In genomic region chr5:134275822-134276221, GRCh38 we compare ENCODE assay signal across 9 cellular contexts. TPM values are rescaled to one million over a fixed set of nuclear protein-coding genes. Genes with fewer than 3 reads are reported as not detected.
DNase-seq lines count a peak whose midpoint lies in the region; ATAC-seq and TF ChIP-seq lines count a peak whose summit lies in the region.
"Had no signal": no experiment of that assay in that cellular context is flagged by ENCODE, and none has a peak within 500 bp of the region (broad histone marks: within the 10 kb centered on the region; RNA-seq: fewer than 3 reads in every experiment).

No MANE protein-coding gene starts in this region.

- in situ Hi-C loops in GM13976 (cut with MboI; ENCODE audit: low sequenced_read_pairs, unreplicated experiment): loop anchor here (25.0 kb wide), 1 partner anchor 239 kb away; no protein-coding TSS in a partner anchor

- DNase-seq in GM13976 (ENCODE audit: low spot score) (peak; percentile 23), GM20000 (ENCODE audit: low spot score) (peak; percentile 22), RPMI7951 (ENCODE audit: low read depth) (peak; percentile 25), upper lobe of right lung (no peak), psoas muscle (no peak), germinal center (ENCODE audit: low spot score) (no peak)
- DNase-seq in activated CD4-positive, alpha-beta T cell treated with anti-CD3 and anti-CD28 coated beads for 48 hours: no peak
- DNase-seq: NCI-H1092 treated with DMSO at 0.1 percent for 48 hours had no signal

- intact Hi-C loops in upper lobe of right lung (cut with DNase I): no loop called here
- intact Hi-C loops in psoas muscle (cut with DNase I): no loop called here

- no peak overlapping the region for H3K27ac ChIP-seq in upper lobe of right lung
- no peak overlapping the region for H3K27ac ChIP-seq in psoas muscle

- 38 to 56% (median 50%) methylated on average over 3 of the region's 3 CpGs for WGBS in psoas muscle, 3 donors

- no peaks in the 10 kb centered on the region for H3K27me3 ChIP-seq in upper lobe of right lung
- H3K27me3 ChIP-seq in psoas muscle (ENCODE audit: insufficient read depth in 3 of 3, low read length in 2 of 3): no peaks in the 10 kb centered on the region

- H3K36me3 ChIP-seq in upper lobe of right lung (no peaks in the 10 kb centered on the region), psoas muscle (ENCODE audit: insufficient read depth in 1 of 2, low read depth in 1 of 2) (no peaks in the 10 kb centered on the region)

- TF ChIP-seq CTCF in GM13976 (IDR thresholded peaks at IDR 0.05; ENCODE audit: borderline replicate concordance, control extremely low read depth, extremely low read depth, insufficient read depth, missing control alignments) (no peak), GM20000 (IDR thresholded peaks at IDR 0.05; ENCODE audit: extremely low read depth, missing control alignments) (no peak), upper lobe of right lung (IDR thresholded peaks at IDR 0.05) (no peak), psoas muscle (IDR thresholded peaks at IDR 0.05) (no peak)

- no peak overlapping the region for H3K4me3 ChIP-seq in upper lobe of right lung
- H3K4me3 ChIP-seq in psoas muscle: no peak overlapping the region

- ATAC-seq in HG03135 (IDR thresholded peaks at IDR 0.05; ENCODE audit: unreplicated experiment) (peak; percentile 95), upper lobe of right lung (no peak), psoas muscle (no peak)

- H3K4me1 ChIP-seq in upper lobe of right lung (peaks cover 5% of the 10 kb centered on the region), psoas muscle (no peaks in the 10 kb centered on the region)

- H3K9me3 ChIP-seq in upper lobe of right lung: no peaks in the 10 kb centered on the region
- no peaks in the 10 kb centered on the region for H3K9me3 ChIP-seq in psoas muscle

RNA-seq across cellular contexts. Expression of gene PPP2CA, which starts 49.9 kb away (rescaled TPM):
- total RNA-seq in RPMI7951 (2014; rRNA removed; shearing (Covaris generic)): 58.8 and 92.3 TPM in 2 replicates
- total RNA-seq in upper lobe of right lung (108 TPM), psoas muscle (100 to 1,000 TPM; 107 to 140 (median 123) TPM)
- 100 to 1,000 TPM in 1 of 3 donors, 10 to 100 TPM in 2; 53.0 to 105 (median 95.3) TPM for polyA plus RNA-seq in psoas muscle

Comparison
In these comparisons a context has a peak if more than half of its experiments do, and no peak if none do; other contexts are left out.
1. DNase-seq: peak in GM13976 (single experiment), GM20000 (single experiment) and RPMI7951 (single experiment); none in upper lobe of right lung (single experiment), psoas muscle (0 of 2), activated CD4-positive, alpha-beta T cell treated with anti-CD3 and anti-CD28 coated beads for 48 hours (single experiment) and germinal center (single experiment).